Comparison of ENCODE assay signal across 1 cellular context in the genomic region with DNA sequence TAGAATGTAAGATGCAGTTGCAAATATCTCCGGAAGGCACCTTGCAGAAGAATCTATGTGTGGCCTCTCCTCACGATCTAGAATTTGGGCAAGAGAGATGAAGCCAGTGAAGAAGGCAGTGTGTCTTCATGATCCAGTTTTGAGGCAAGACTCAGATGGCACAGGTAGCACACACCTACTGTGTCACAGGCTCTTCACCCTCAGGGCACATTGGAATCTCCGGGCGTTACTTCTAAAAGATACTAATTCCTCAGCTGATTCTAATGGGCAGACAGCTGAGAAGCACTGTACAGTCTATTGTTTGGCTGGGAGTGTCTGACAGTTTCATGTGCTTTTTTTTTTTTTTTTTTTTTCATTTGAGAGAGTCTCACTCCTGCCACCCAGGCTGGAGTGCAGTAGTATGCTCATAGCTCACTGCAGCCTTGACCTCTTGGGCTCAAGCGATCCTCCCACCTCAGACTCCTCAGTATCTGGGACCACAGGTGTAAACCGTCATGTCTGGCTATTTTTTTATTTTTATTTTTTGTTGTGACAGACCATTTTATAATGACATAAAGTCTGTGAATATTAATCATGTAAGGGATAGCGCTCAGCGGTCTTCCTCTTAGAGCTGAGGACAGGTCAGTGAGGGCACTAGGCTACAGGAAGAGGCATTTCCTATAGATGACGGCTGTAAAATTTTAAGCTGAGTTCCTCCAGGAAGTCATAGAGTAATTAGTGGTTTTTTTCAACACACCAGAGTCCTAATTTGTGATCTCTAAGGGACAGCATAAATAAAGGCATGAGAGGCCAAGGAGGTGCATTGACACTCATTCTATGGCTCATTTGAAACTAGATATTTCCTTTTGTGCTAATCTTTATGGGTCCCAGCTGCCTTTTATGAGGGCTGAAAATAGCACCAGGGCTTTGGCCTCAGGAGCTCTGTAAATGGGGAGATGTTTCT.
TF ChIP-seq lines count a peak whose summit lies in the region.

No MANE protein-coding gene starts in this region.

TF ChIP-seq in IMR-90, 13 proteins besides CTCF, POLR2A, EP300 and RAD21:
- TF ChIP-seq, protein P1, sequence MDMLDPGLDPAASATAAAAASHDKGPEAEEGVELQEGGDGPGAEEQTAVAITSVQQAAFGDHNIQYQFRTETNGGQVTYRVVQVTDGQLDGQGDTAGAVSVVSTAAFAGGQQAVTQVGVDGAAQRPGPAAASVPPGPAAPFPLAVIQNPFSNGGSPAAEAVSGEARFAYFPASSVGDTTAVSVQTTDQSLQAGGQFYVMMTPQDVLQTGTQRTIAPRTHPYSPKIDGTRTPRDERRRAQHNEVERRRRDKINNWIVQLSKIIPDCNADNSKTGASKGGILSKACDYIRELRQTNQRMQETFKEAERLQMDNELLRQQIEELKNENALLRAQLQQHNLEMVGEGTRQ (IDR thresholded peaks at IDR 0.05; ENCODE audit: low read depth, low read length) = no peak
- TF ChIP-seq FOS (IDR thresholded peaks at IDR 0.05; ENCODE audit: low read depth, low read length) = no peak
- TF ChIP-seq MAFK (IDR thresholded peaks at IDR 0.05; ENCODE audit: low read depth, low read length) = no peak
- no peak for TF ChIP-seq MAZ (IDR thresholded peaks at IDR 0.05; ENCODE audit: borderline replicate concordance, low read depth, low read length)
- no peak for TF ChIP-seq MXI1 (IDR thresholded peaks at IDR 0.05; ENCODE audit: borderline replicate concordance, low read depth, low read length)
- TF ChIP-seq CHD1 (IDR thresholded peaks at IDR 0.05; ENCODE audit: low read depth, low read length) = no peak
- TF ChIP-seq RCOR1 (IDR thresholded peaks at IDR 0.05; ENCODE audit: insufficient replicate concordance, low read length) = no peak
- TF ChIP-seq, protein P2, sequence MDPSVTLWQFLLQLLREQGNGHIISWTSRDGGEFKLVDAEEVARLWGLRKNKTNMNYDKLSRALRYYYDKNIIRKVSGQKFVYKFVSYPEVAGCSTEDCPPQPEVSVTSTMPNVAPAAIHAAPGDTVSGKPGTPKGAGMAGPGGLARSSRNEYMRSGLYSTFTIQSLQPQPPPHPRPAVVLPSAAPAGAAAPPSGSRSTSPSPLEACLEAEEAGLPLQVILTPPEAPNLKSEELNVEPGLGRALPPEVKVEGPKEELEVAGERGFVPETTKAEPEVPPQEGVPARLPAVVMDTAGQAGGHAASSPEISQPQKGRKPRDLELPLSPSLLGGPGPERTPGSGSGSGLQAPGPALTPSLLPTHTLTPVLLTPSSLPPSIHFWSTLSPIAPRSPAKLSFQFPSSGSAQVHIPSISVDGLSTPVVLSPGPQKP (IDR thresholded peaks at IDR 0.05; ENCODE audit: borderline replicate concordance, low read depth, low read length) = no peak
- no peak for TF ChIP-seq RFX5 (IDR thresholded peaks at IDR 0.05; ENCODE audit: low read depth, low read length)
- no peak for TF ChIP-seq CEBPB (IDR thresholded peaks at IDR 0.05; ENCODE audit: low read depth, low read length)
- TF ChIP-seq NFE2L2 (IDR thresholded peaks at IDR 0.05; ENCODE audit: low read depth, low read length) = no peak
- TF ChIP-seq BHLHE40 (IDR thresholded peaks at IDR 0.05; ENCODE audit: low read depth, low read length) = no peak
- no peak for TF ChIP-seq SMC3 (IDR thresholded peaks at IDR 0.05; ENCODE audit: low read depth, low read length)
